Comparison of ENCODE assay signal across 17 cellular contexts in genomic region chr7:78489851-78490250, GRCh38.
DNase-seq lines count a peak whose midpoint lies in the region; ATAC-seq and TF ChIP-seq lines count a peak whose summit lies in the region.
"Had no signal": no experiment of that assay in that cellular context is flagged by ENCODE, and none has a peak within 500 bp of the region (broad histone marks: within the 10 kb centered on the region; RNA-seq: fewer than 3 reads in every experiment).

No MANE protein-coding gene starts in this region.

- TF ChIP-seq CTCF in fibroblast of mammary gland (conservative IDR thresholded peaks at IDR 0.05; ENCODE audit: control insufficient read depth, insufficient read depth, low read depth, low read length) (no peak), ovary (IDR thresholded peaks at IDR 0.05) (no peak)

- peak overlapping the region; percentile 54 for H3K9ac ChIP-seq in SK-N-MC (ENCODE audit: insufficient read length)
- H3K9ac ChIP-seq: KMS-11 had no signal

- no peak for TF ChIP-seq EP300 in ovary (IDR thresholded peaks at IDR 0.05)

- H3K4me1 ChIP-seq in ovary (ENCODE audit: insufficient read depth) = no peaks in the 10 kb centered on the region
- H3K4me1 ChIP-seq: esophagus squamous epithelium, pancreas had no signal

- H3K36me3 ChIP-seq in SK-N-MC (ENCODE audit: insufficient read depth, low read length) (no peaks in the 10 kb centered on the region), ovary (no peaks in the 10 kb centered on the region)
- H3K36me3 ChIP-seq: BE2C, esophagus squamous epithelium, pancreas had no signal

- intact Hi-C loops in ovary (cut with DNase I) = no loop called here

- no peak for ATAC-seq in HG02840 (IDR thresholded peaks at IDR 0.05; ENCODE audit: low FRiP score, unreplicated experiment)
- ATAC-seq in HG03139 (IDR thresholded peaks at IDR 0.05; ENCODE audit: unreplicated experiment) = no peak
- ATAC-seq in GM19035 (IDR thresholded peaks at IDR 0.05; ENCODE audit: unreplicated experiment) = no peak
- ATAC-seq: T-helper 17 cell had no signal

- H3K4me3 ChIP-seq in SK-N-MC = peak overlapping the region; percentile 72
- H3K4me3 ChIP-seq in fibroblast of mammary gland (ENCODE audit: control insufficient read depth, low read depth, low read length) = no peak overlapping the region
- peak overlapping the region; percentile 8 for H3K4me3 ChIP-seq in ovary
- H3K4me3 ChIP-seq: esophagus squamous epithelium, pancreas had no signal

- TF ChIP-seq POLR2A in ovary (IDR thresholded peaks at IDR 0.05) = no peak

- peak; percentile 41 for DNase-seq in EH (ENCODE audit: low read depth)
- DNase-seq in SK-N-MC (ENCODE audit: low read depth, low spot score) = no peak
- DNase-seq in fibroblast of mammary gland (ENCODE audit: low read depth) = peak; percentile 6
- DNase-seq in ovary = no peak
- no peak for DNase-seq in NK-92 (lab: John Stamatoyannopoulos, UW; ENCODE audit: unreplicated experiment)
- DNase-seq: activated CD4-positive, alpha-beta T cell treated with anti-CD3 and anti-CD28 coated beads, Interleukin-2, amount 10 ng/mL, durations not matched to agents 24 days and 14 days; activated T-cell treated with anti-CD3 and anti-CD28 coated beads, Interleukin-2, amount 50 U/mL, for 24 hours; BE2C; DMS153; esophagus squamous epithelium; pancreas; stimulated activated CD4-positive, alpha-beta T cell treated with anti-CD3 and anti-CD28 coated beads, Interleukin-12 subunit alpha, Interleukin-12 subunit beta, amount 100 ng/mL, for 4 hours; T-helper 17 cell had no signal

- H3K9me3 ChIP-seq in SK-N-MC (ENCODE audit: low read depth, low read length) = no peaks in the 10 kb centered on the region
- H3K9me3 ChIP-seq in ovary = no peaks in the 10 kb centered on the region
- H3K9me3 ChIP-seq: BE2C, esophagus squamous epithelium, pancreas had no signal

- H3K27ac ChIP-seq in SK-N-MC (peak overlapping the region; percentile 52; the same call in 1 of the 2 replicates), ovary (no peak overlapping the region)
- H3K27ac ChIP-seq: esophagus squamous epithelium, KMS-11, pancreas had no signal

- no peaks in the 10 kb centered on the region for H3K27me3 ChIP-seq in ovary
- H3K27me3 ChIP-seq: BE2C, esophagus squamous epithelium, pancreas had no signal

- 6 to 19% (median 8%) methylated on average over 1 of the region's 1 CpG for WGBS in ovary, 3 donors

Comparison
In these comparisons a context has a peak if more than half of its experiments do, and no peak if none do; other contexts are left out.
1. DNase-seq: peak in EH (single experiment) and fibroblast of mammary gland (single experiment); none in SK-N-MC (single experiment), ovary (0 of 5) and NK-92 (single experiment).